Comparison of ENCODE assay signal across 22 cellular contexts in the genomic region with DNA sequence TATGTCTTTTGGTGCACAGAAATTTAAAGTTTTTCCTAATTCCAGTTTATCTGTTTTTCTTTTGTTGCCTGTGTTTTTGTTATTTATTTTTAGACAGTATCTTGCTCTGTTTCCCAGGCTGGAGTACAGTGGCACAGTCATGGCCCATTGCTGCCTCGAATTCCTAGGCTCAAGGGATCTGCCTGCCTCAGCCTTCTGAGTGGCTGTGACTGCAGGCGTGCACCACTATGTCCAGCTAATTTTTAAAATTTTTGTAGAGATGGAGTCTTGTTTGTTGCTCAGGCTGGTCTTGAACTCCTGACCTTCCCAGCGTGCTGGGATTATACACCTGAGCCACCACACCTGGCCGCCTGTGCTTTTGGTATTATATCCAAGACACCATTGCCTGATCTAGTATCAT. TPM values are rescaled to one million over a fixed set of nuclear protein-coding genes. Genes with fewer than 3 reads are reported as not detected.
A peak's percentile ranks its signal among the peaks of the same experiment; 100 is the strongest.
DNase-seq lines count a peak whose midpoint lies in the region; ATAC-seq and TF ChIP-seq lines count a peak whose summit lies in the region.
"Had no signal": no experiment of that assay in that cellular context is flagged by ENCODE, and none has a peak within 500 bp of the region (broad histone marks: within the 10 kb centered on the region; RNA-seq: fewer than 3 reads in every experiment).

No MANE protein-coding gene starts in this region.

- POLR2A ChIA-PET in RWPE1 (lab: Yijun Ruan, JAX; ENCODE audit: low non-redundant PET): no interaction called here

- DNase-seq in activated naive CD4-positive, alpha-beta T cell treated with anti-CD3 and anti-CD28 coated beads, Interleukin-2, amount 50 U/mL, for 72 hours (ENCODE audit: low spot score in 2 of 2): no peak
- DNase-seq in RWPE1 (ENCODE audit: low spot score) (no peak), immature natural killer cell (no peak), NCI-H1930 (lab: John Stamatoyannopoulos, UW) (no peak)
- no peak for DNase-seq in stimulated activated effector memory CD8-positive, alpha-beta T cell treated with anti-CD3 and anti-CD28 coated beads, Interleukin-12 subunit alpha, Interleukin-12 subunit beta, amount 100 ng/mL, for 72 hours (ENCODE audit: low spot score in 2 of 2)
- DNase-seq: AML-193; Calu3; CD4-positive, alpha-beta memory T cell; DMS79 treated with DMSO at 0.1 percent for 48 hours; GF-D8; GOT3; H7; HFFc6 had no signal

- ATAC-seq in activated naive CD4-positive, alpha-beta T cell treated with anti-CD3 and anti-CD28 coated beads, Interleukin-2, amount 50 U/mL, for 72 hours: no peak
- no peak for ATAC-seq in stimulated activated effector memory CD8-positive, alpha-beta T cell treated with anti-CD3 and anti-CD28 coated beads, Interleukin-12 subunit alpha, Interleukin-12 subunit beta, amount 100 ng/mL, for 72 hours
- no peak for ATAC-seq in HG03469 (IDR thresholded peaks at IDR 0.05; ENCODE audit: unreplicated experiment)
- ATAC-seq in HG03460 (IDR thresholded peaks at IDR 0.05; ENCODE audit: unreplicated experiment): no peak
- ATAC-seq: A549, HCT116 had no signal

- H3K27me3 Mint-ChIP-seq in activated naive CD4-positive, alpha-beta T cell treated with anti-CD3 and anti-CD28 coated beads, Interleukin-2, amount 50 U/mL, for 24 hours: no peaks in the 10 kb centered on the region
- H3K27me3 Mint-ChIP-seq in immature natural killer cell (ENCODE audit: low read depth in 3 of 3): peaks cover 0 to 4% (median 0%) of the 10 kb centered on the region in 3 donors
- H3K27me3 Mint-ChIP-seq: CD4-positive, alpha-beta memory T cell had no signal

- peaks cover 63% of the 10 kb centered on the region for H3K4me1 Mint-ChIP-seq in activated naive CD4-positive, alpha-beta T cell treated with anti-CD3 and anti-CD28 coated beads, Interleukin-2, amount 50 U/mL, for 24 hours
- H3K4me1 Mint-ChIP-seq in immature natural killer cell: peaks cover 74% of the 10 kb centered on the region in 2 donors
- H3K4me1 Mint-ChIP-seq in stimulated activated effector memory CD8-positive, alpha-beta T cell treated with anti-CD3 and anti-CD28 coated beads, Interleukin-12 subunit alpha, Interleukin-12 subunit beta, amount 100 ng/mL, for 72 hours: peaks cover 71% of the 10 kb centered on the region

- no peaks in the 10 kb centered on the region for H3K9me3 Mint-ChIP-seq in activated naive CD4-positive, alpha-beta T cell treated with anti-CD3 and anti-CD28 coated beads, Interleukin-2, amount 50 U/mL, for 24 hours
- no peaks in the 10 kb centered on the region for H3K9me3 Mint-ChIP-seq in activated naive CD4-positive, alpha-beta T cell treated with anti-CD3 and anti-CD28 coated beads, Interleukin-2, amount 50 U/mL, for 72 hours
- no peaks in the 10 kb centered on the region for H3K9me3 Mint-ChIP-seq in immature natural killer cell
- no peaks in the 10 kb centered on the region for H3K9me3 Mint-ChIP-seq in stimulated activated effector memory CD8-positive, alpha-beta T cell treated with anti-CD3 and anti-CD28 coated beads, Interleukin-12 subunit alpha, Interleukin-12 subunit beta, amount 100 ng/mL, for 72 hours
- H3K9me3 Mint-ChIP-seq: HFFc6 had no signal

- TF ChIP-seq CTCF in RWPE1 (conservative IDR thresholded peaks at IDR 0.05; ENCODE audit: low read depth): no peak

- CTCF ChIA-PET in RWPE1 (lab: Yijun Ruan, JAX): no interaction called here

- H3K4me3 Mint-ChIP-seq in activated naive CD4-positive, alpha-beta T cell treated with anti-CD3 and anti-CD28 coated beads, Interleukin-2, amount 50 U/mL, for 24 hours: no peak overlapping the region
- no peak overlapping the region for H3K4me3 Mint-ChIP-seq in immature natural killer cell
- no peak overlapping the region for H3K4me3 Mint-ChIP-seq in stimulated activated effector memory CD8-positive, alpha-beta T cell treated with anti-CD3 and anti-CD28 coated beads, Interleukin-12 subunit alpha, Interleukin-12 subunit beta, amount 100 ng/mL, for 72 hours
- H3K4me3 Mint-ChIP-seq: HFFc6 had no signal

- H3K36me3 Mint-ChIP-seq in activated naive CD4-positive, alpha-beta T cell treated with anti-CD3 and anti-CD28 coated beads, Interleukin-2, amount 50 U/mL, for 24 hours: peaks cover 3% of the 10 kb centered on the region
- peaks cover 0 to under 1% of the 10 kb centered on the region in 2 donors for H3K36me3 Mint-ChIP-seq in activated naive CD4-positive, alpha-beta T cell treated with anti-CD3 and anti-CD28 coated beads, Interleukin-2, amount 50 U/mL, for 72 hours
- peaks cover 3 to 4% (median 3%) of the 10 kb centered on the region in 3 donors for H3K36me3 Mint-ChIP-seq in immature natural killer cell
- peaks cover 19% of the 10 kb centered on the region for H3K36me3 Mint-ChIP-seq in stimulated activated effector memory CD8-positive, alpha-beta T cell treated with anti-CD3 and anti-CD28 coated beads, Interleukin-12 subunit alpha, Interleukin-12 subunit beta, amount 100 ng/mL, for 72 hours

- H3K27ac ChIP-seq in RWPE1: peak overlapping the region; percentile 51
- H3K27ac ChIP-seq: 22Rv1, A549, C4-2B had no signal

- H3K27ac Mint-ChIP-seq in activated naive CD4-positive, alpha-beta T cell treated with anti-CD3 and anti-CD28 coated beads, Interleukin-2, amount 50 U/mL, for 24 hours: peak overlapping the region; percentile 46
- H3K27ac Mint-ChIP-seq in activated naive CD4-positive, alpha-beta T cell treated with anti-CD3 and anti-CD28 coated beads, Interleukin-2, amount 50 U/mL, for 72 hours: no peak overlapping the region
- peak overlapping the region in 5 of 6 donors; percentile 43 to 71 (median 50) for H3K27ac Mint-ChIP-seq in immature natural killer cell
- peak overlapping the region; percentile 54 for H3K27ac Mint-ChIP-seq in stimulated activated effector memory CD8-positive, alpha-beta T cell treated with anti-CD3 and anti-CD28 coated beads, Interleukin-12 subunit alpha, Interleukin-12 subunit beta, amount 100 ng/mL, for 72 hours
- H3K27ac Mint-ChIP-seq: HFFc6 had no signal

RNA-seq across cellular contexts. Expression of a gene that starts 22.8 kb away (rescaled TPM):
- 10 to 100 TPM; 19.6 to 27.3 TPM for total RNA-seq in activated naive CD4-positive, alpha-beta T cell treated with anti-CD3 and anti-CD28 coated beads, Interleukin-2, amount 50 U/mL, for 72 hours
- 10 to 100 TPM in 1 of 3 donors, 1 to 10 TPM in 2; 2.5 to 12.0 (median 5.8) TPM for polyA plus RNA-seq in immature natural killer cell

RNA-seq across cellular contexts. Expression of a gene that starts 50.9 kb away (rescaled TPM):
- total RNA-seq in activated naive CD4-positive, alpha-beta T cell treated with anti-CD3 and anti-CD28 coated beads, Interleukin-2, amount 50 U/mL, for 72 hours: not detected
- under 1 TPM; 0.19 to 0.91 (median 0.34) TPM for polyA plus RNA-seq in immature natural killer cell
- total RNA-seq: Calu3; CD4-positive, alpha-beta memory T cell; H7; HFFc6; HT-29 had no signal
- polyA plus RNA-seq: A549, BJ had no signal

Comparison
In these comparisons a context has a peak if more than half of its experiments do, and no peak if none do; other contexts are left out.
1. H3K27ac Mint-ChIP-seq: peak in activated naive CD4-positive, alpha-beta T cell treated with anti-CD3 and anti-CD28 coated beads, Interleukin-2, amount 50 U/mL, for 24 hours (single experiment), immature natural killer cell (5 of 6) and stimulated activated effector memory CD8-positive, alpha-beta T cell treated with anti-CD3 and anti-CD28 coated beads, Interleukin-12 subunit alpha, Interleukin-12 subunit beta, amount 100 ng/mL, for 72 hours (single experiment); none in activated naive CD4-positive, alpha-beta T cell treated with anti-CD3 and anti-CD28 coated beads, Interleukin-2, amount 50 U/mL, for 72 hours (0 of 2).